ENCODE assay signal across 1 cellular context in the genomic region with DNA sequence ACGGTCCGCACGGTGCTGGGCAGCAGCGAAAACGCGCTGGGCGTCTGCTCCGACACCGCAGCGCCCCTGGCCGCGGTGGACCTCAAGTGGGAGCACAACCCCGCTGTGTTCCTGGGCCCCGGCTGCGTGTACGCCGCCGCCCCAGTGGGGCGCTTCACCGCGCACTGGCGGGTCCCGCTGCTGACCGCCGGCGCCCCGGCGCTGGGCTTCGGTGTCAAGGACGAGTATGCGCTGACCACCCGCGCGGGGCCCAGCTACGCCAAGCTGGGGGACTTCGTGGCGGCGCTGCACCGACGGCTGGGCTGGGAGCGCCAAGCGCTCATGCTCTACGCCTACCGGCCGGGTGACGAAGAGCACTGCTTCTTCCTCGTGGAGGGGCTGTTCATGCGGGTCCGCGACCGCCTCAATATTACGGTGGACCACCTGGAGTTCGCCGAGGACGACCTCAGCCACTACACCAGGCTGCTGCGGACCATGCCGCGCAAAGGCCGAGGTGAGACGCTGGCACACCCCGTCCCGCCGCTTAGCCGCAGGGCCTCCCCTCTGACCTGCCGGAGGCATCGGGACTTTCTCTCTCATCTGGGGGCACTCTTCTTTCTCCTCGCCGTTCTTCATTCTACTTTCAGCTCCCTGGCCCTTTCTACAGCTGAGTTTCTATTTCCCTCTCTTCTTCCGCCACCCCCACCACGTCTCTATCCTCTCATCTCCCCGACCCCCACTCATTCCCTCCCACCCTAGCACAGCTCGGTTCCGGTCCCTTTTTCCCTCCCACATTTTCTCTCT.
TF ChIP-seq lines count a peak whose summit lies in the region.

No MANE protein-coding gene starts in this region.

TF ChIP-seq in HepG2, 621 proteins besides CTCF, POLR2A, EP300 and RAD21 (continues in another document):
- TF ChIP-seq ZNF446 (CRISPR knock-in tag; IDR thresholded peaks at IDR 0.05) (no peak), ZBTB14 (CRISPR knock-in tag; IDR thresholded peaks at IDR 0.05) (no peak), SIN3B (IDR thresholded peaks at IDR 0.05; ENCODE audit: low read length) (no peak), SSRP1 (CRISPR knock-in tag; IDR thresholded peaks at IDR 0.05) (no peak), MAX (IDR thresholded peaks at IDR 0.05) (peak; percentile 23; the same call in 1 of the 2 replicates), ZNF639 (CRISPR knock-in tag; conservative IDR thresholded peaks at IDR 0.05) (no peak), JUND (CRISPR knock-in tag; IDR thresholded peaks at IDR 0.05) (no peak), SETDB1 (CRISPR knock-in tag; IDR thresholded peaks at IDR 0.05; ENCODE audit: borderline replicate concordance) (no peak), ZNF383 (CRISPR knock-in tag; IDR thresholded peaks at IDR 0.05; ENCODE audit: borderline replicate concordance) (no peak), SALL1 (CRISPR knock-in tag; IDR thresholded peaks at IDR 0.05) (0 out of 2 replicates have a peak, but pooled peaks have one; percentile 26), TOPORS (CRISPR knock-in tag; IDR thresholded peaks at IDR 0.05) (0 out of 2 replicates have a peak, but pooled peaks have one; percentile 56), ZNF576 (CRISPR knock-in tag; IDR thresholded peaks at IDR 0.05) (no peak), ZNF44 (CRISPR knock-in tag; IDR thresholded peaks at IDR 0.05) (0 out of 2 replicates have a peak, but pooled peaks have one; percentile 42), TCF12 (IDR thresholded peaks at IDR 0.05) (no peak), TCF12 (CRISPR knock-in tag; IDR thresholded peaks at IDR 0.05) (no peak), ZNF691 (CRISPR knock-in tag; IDR thresholded peaks at IDR 0.05; ENCODE audit: borderline replicate concordance, low read depth) (0 out of 2 replicates have a peak, but pooled peaks have one; percentile 21), ZNF878 (CRISPR knock-in tag; IDR thresholded peaks at IDR 0.05) (no peak), ZNF780A (CRISPR knock-in tag; IDR thresholded peaks at IDR 0.05) (0 out of 2 replicates have a peak, but pooled peaks have one; percentile 15), PATZ1 (CRISPR knock-in tag; IDR thresholded peaks at IDR 0.05) (no peak; the same call in 1 of the 2 replicates), YEATS4 (CRISPR knock-in tag; IDR thresholded peaks at IDR 0.05; ENCODE audit: borderline replicate concordance) (peak; percentile 53), ZNF263 (CRISPR knock-in tag; IDR thresholded peaks at IDR 0.05) (peak; percentile 94), FOXM1 (CRISPR knock-in tag; IDR thresholded peaks at IDR 0.05) (0 out of 2 replicates have a peak, but pooled peaks have one; percentile 60), ZC3H13 (CRISPR knock-in tag; IDR thresholded peaks at IDR 0.05) (peak; percentile 3; the same call in 1 of the 2 replicates), ZNF777 (CRISPR knock-in tag; IDR thresholded peaks at IDR 0.05) (peak; percentile 99), MED8 (CRISPR knock-in tag; IDR thresholded peaks at IDR 0.05; ENCODE audit: insufficient replicate concordance) (no peak), REST (IDR thresholded peaks at IDR 0.05; ENCODE audit: borderline replicate concordance in 1 of 2, low read depth in 1 of 2, low read length in 2 of 2) (no peak), REXO4 (CRISPR knock-in tag; IDR thresholded peaks at IDR 0.05; ENCODE audit: borderline replicate concordance) (no peak), HOXA9 (CRISPR knock-in tag; IDR thresholded peaks at IDR 0.05; ENCODE audit: borderline replicate concordance) (peak; percentile 47)
- TF ChIP-seq, protein P1, sequence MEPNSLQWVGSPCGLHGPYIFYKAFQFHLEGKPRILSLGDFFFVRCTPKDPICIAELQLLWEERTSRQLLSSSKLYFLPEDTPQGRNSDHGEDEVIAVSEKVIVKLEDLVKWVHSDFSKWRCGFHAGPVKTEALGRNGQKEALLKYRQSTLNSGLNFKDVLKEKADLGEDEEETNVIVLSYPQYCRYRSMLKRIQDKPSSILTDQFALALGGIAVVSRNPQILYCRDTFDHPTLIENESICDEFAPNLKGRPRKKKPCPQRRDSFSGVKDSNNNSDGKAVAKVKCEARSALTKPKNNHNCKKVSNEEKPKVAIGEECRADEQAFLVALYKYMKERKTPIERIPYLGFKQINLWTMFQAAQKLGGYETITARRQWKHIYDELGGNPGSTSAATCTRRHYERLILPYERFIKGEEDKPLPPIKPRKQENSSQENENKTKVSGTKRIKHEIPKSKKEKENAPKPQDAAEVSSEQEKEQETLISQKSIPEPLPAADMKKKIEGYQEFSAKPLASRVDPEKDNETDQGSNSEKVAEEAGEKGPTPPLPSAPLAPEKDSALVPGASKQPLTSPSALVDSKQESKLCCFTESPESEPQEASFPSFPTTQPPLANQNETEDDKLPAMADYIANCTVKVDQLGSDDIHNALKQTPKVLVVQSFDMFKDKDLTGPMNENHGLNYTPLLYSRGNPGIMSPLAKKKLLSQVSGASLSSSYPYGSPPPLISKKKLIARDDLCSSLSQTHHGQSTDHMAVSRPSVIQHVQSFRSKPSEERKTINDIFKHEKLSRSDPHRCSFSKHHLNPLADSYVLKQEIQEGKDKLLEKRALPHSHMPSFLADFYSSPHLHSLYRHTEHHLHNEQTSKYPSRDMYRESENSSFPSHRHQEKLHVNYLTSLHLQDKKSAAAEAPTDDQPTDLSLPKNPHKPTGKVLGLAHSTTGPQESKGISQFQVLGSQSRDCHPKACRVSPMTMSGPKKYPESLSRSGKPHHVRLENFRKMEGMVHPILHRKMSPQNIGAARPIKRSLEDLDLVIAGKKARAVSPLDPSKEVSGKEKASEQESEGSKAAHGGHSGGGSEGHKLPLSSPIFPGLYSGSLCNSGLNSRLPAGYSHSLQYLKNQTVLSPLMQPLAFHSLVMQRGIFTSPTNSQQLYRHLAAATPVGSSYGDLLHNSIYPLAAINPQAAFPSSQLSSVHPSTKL (CRISPR knock-in tag; IDR thresholded peaks at IDR 0.05), result 0 out of 2 replicates have a peak, but pooled peaks have one; percentile 8
- TF ChIP-seq, protein P2, sequence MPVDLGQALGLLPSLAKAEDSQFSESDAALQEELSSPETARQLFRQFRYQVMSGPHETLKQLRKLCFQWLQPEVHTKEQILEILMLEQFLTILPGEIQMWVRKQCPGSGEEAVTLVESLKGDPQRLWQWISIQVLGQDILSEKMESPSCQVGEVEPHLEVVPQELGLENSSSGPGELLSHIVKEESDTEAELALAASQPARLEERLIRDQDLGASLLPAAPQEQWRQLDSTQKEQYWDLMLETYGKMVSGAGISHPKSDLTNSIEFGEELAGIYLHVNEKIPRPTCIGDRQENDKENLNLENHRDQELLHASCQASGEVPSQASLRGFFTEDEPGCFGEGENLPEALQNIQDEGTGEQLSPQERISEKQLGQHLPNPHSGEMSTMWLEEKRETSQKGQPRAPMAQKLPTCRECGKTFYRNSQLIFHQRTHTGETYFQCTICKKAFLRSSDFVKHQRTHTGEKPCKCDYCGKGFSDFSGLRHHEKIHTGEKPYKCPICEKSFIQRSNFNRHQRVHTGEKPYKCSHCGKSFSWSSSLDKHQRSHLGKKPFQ (CRISPR knock-in tag; IDR thresholded peaks at IDR 0.05; ENCODE audit: insufficient replicate concordance), result no peak
- TF ChIP-seq, protein P3, sequence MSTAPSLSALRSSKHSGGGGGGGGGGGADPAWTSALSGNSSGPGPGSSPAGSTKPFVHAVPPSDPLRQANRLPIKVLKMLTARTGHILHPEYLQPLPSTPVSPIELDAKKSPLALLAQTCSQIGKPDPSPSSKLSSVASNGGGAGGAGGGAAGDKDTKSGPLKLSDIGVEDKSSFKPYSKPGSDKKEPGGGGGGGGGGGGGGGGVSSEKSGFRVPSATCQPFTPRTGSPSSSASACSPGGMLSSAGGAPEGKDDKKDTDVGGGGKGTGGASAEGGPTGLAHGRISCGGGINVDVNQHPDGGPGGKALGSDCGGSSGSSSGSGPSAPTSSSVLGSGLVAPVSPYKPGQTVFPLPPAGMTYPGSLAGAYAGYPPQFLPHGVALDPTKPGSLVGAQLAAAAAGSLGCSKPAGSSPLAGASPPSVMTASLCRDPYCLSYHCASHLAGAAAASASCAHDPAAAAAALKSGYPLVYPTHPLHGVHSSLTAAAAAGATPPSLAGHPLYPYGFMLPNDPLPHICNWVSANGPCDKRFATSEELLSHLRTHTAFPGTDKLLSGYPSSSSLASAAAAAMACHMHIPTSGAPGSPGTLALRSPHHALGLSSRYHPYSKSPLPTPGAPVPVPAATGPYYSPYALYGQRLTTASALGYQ (CRISPR knock-in tag; IDR thresholded peaks at IDR 0.05), result 0 out of 2 replicates have a peak, but pooled peaks have one; percentile 29
